8 cellular contexts compared by ENCODE assay signal in genomic region chr3:187762792-187763191, GRCh38.
"Had no signal": no experiment of that assay in that cellular context is flagged by ENCODE, and none has a peak within 500 bp of the region (broad histone marks: within the 10 kb centered on the region; RNA-seq: fewer than 3 reads in every experiment).

No MANE protein-coding gene starts in this region.

- FAIRE-seq: G401.6, GM12878, GM12891, GM12892, GM18507, GM19239 had no signal

- DNase-seq: GDM1, GF-D8 had no signal

- H3K4me3 ChIP-seq: GM12878 had no signal

- ATAC-seq: GM12878 had no signal
